In genomic region chr9:15218994-15219393, GRCh38 we compare ENCODE assay signal across 30 cellular contexts.
"Had no signal": no experiment of that assay in that cellular context is flagged by ENCODE, and none has a peak within 500 bp of the region (broad histone marks: within the 10 kb centered on the region; RNA-seq: fewer than 3 reads in every experiment).

No MANE protein-coding gene starts in this region.

- H3K4me3 Mint-ChIP-seq: activated B cell treated with CpG ODN at 0.5 μM for 24 hours; activated CD4-positive, alpha-beta memory T cell treated with anti-CD3 and anti-CD28 coated beads for 36 hours; activated naive CD4-positive, alpha-beta T cell treated with anti-CD3 and anti-CD28 coated beads, Interleukin-2, amount 10 ng/mL, durations not matched to agents 7 days and 5 days; activated naive CD8-positive, alpha-beta T cell; activated naive CD8-positive, alpha-beta T cell treated with anti-CD3 and anti-CD28 coated beads, Interleukin-2, amount 50 U/mL, for 24 hours; activated T-cell treated with anti-CD3 and anti-CD28 coated beads, Interleukin-2, amount 50 U/mL, for 4 hours; activated T-helper 1 cell treated with anti-CD3 and anti-CD28 coated beads, Interleukin-12 subunit alpha, Interleukin-12 subunit beta, Interleukin-2, Interleukin-4 antibody, amounts not matched to agents 30 ng/mL and 10 ng/mL and 1 ng/mL, durations not matched to agents 14 hours and 24 hours and 36 hours; brain; T-cell had no signal

- ATAC-seq: activated naive CD8-positive, alpha-beta T cell treated with anti-CD3 and anti-CD28 coated beads, Interleukin-2, amount 50 U/mL, for 24 hours; activated T-cell treated with anti-CD3 and anti-CD28 coated beads, Interleukin-2, amount 50 U/mL, for 4 hours; Panc1; SK-N-SH treated with all-trans-retinoic acid at 6 μM for 48 hours; T-cell had no signal

- H3K27ac Mint-ChIP-seq: activated B cell treated with CpG ODN at 0.5 μM for 24 hours; activated CD4-positive, alpha-beta memory T cell treated with anti-CD3 and anti-CD28 coated beads for 36 hours; activated naive CD4-positive, alpha-beta T cell treated with anti-CD3 and anti-CD28 coated beads, Interleukin-2, amount 10 ng/mL, durations not matched to agents 7 days and 5 days; activated naive CD8-positive, alpha-beta T cell treated with anti-CD3 and anti-CD28 coated beads, Interleukin-2, amount 50 U/mL, for 24 hours; activated T-helper 1 cell treated with anti-CD3 and anti-CD28 coated beads, Interleukin-12 subunit alpha, Interleukin-12 subunit beta, Interleukin-2, Interleukin-4 antibody, amounts not matched to agents 30 ng/mL and 10 ng/mL and 1 ng/mL, durations not matched to agents 14 hours and 24 hours and 36 hours; brain had no signal

- H3K9me3 Mint-ChIP-seq: activated B cell treated with CpG ODN at 0.5 μM for 24 hours; activated CD4-positive, alpha-beta memory T cell treated with anti-CD3 and anti-CD28 coated beads for 36 hours; activated naive CD4-positive, alpha-beta T cell treated with anti-CD3 and anti-CD28 coated beads, Interleukin-2, amount 10 ng/mL, durations not matched to agents 7 days and 5 days; activated naive CD8-positive, alpha-beta T cell treated with anti-CD3 and anti-CD28 coated beads, Interleukin-2, amount 50 U/mL, for 24 hours; activated T-cell treated with anti-CD3 and anti-CD28 coated beads, Interleukin-2, amount 50 U/mL, for 4 hours; activated T-helper 1 cell treated with anti-CD3 and anti-CD28 coated beads, Interleukin-12 subunit alpha, Interleukin-12 subunit beta, Interleukin-2, Interleukin-4 antibody, amounts not matched to agents 30 ng/mL and 10 ng/mL and 1 ng/mL, durations not matched to agents 14 hours and 24 hours and 36 hours; brain; T-cell had no signal

- H3K27me3 Mint-ChIP-seq: activated B cell treated with CpG ODN at 0.5 μM for 24 hours; activated CD4-positive, alpha-beta memory T cell treated with anti-CD3 and anti-CD28 coated beads for 36 hours; activated naive CD4-positive, alpha-beta T cell treated with anti-CD3 and anti-CD28 coated beads, Interleukin-2, amount 10 ng/mL, durations not matched to agents 7 days and 5 days; activated naive CD8-positive, alpha-beta T cell; activated naive CD8-positive, alpha-beta T cell treated with anti-CD3 and anti-CD28 coated beads, Interleukin-2, amount 50 U/mL, for 24 hours; T-cell had no signal

- H3K36me3 Mint-ChIP-seq: brain had no signal

- DNase-seq: activated B cell treated with CpG ODN at 0.5 μM for 24 hours; activated CD4-positive, alpha-beta memory T cell treated with anti-CD3 and anti-CD28 coated beads for 36 hours; activated CD4-positive, alpha-beta T cell treated with anti-CD3 and anti-CD28 coated beads for 4 hours; activated CD4-positive, alpha-beta T cell treated with anti-CD3 and anti-CD28 coated beads, Interleukin-2, amount 50 U/mL, for 1 hour; activated CD4-positive, CD25-positive, alpha-beta regulatory T cell treated with anti-CD3 and anti-CD28 coated beads, Interleukin-2, amount 50 U/mL, for 72 hours; activated CD8-positive, alpha-beta memory T cell treated with anti-CD3 and anti-CD28 coated beads, Interleukin-2, amount 50 U/mL, for 4 hours; activated effector memory CD4-positive, alpha-beta T cell treated with Interleukin-2 at 50 U/mL for 16 hours; activated naive CD4-positive, alpha-beta T cell treated with anti-CD3 and anti-CD28 coated beads, Interleukin-2, amount 10 ng/mL, durations not matched to agents 7 days and 5 days; activated naive CD8-positive, alpha-beta T cell treated with anti-CD3 and anti-CD28 coated beads, Interleukin-2, amount 50 U/mL, for 24 hours; activated T-cell treated with anti-CD3 and anti-CD28 coated beads for 4 hours; activated T-cell treated with anti-CD3 and anti-CD28 coated beads, Interleukin-2, amount 50 U/mL, for 4 hours; anterior cingulate cortex; caudate nucleus; cerebellar nuclear complex; NCI-H1105; NCI-H1417 treated with DMSO at 0.1 percent for 48 hours; NCI-H1930; NCI-H2081 treated with DMSO at 0.1 percent for 48 hours; NCI-H345; NCI-H524 treated with DMSO at 0.1 percent for 48 hours; RPMI8226; SHP77 treated with DMSO at 0.1 percent for 48 hours; T-cell; T-helper 2 cell; T-helper 9 cell had no signal

- H3K4me1 Mint-ChIP-seq: activated B cell treated with CpG ODN at 0.5 μM for 24 hours; activated naive CD4-positive, alpha-beta T cell treated with anti-CD3 and anti-CD28 coated beads, Interleukin-2, amount 10 ng/mL, durations not matched to agents 7 days and 5 days; brain had no signal
